8 cellular contexts compared by ENCODE assay signal in genomic region chr17:63826468-63827001, GRCh38. TPM values are rescaled to one million over a fixed set of nuclear protein-coding genes. Genes with fewer than 3 reads are reported as not detected.
DNase-seq lines count a peak whose midpoint lies in the region; ATAC-seq and TF ChIP-seq lines count a peak whose summit lies in the region.

No MANE protein-coding gene starts in this region.

- H3K4me3 Mint-ChIP-seq in activated T-cell treated with anti-CD3 and anti-CD28 coated beads, Interleukin-2, amount 50 U/mL, for 72 hours = peak overlapping the region; percentile 96 to 97

- no peaks in the 10 kb centered on the region for H3K27me3 ChIP-seq in heart right ventricle

- H3K9me3 ChIP-seq in heart right ventricle = no peaks in the 10 kb centered on the region

- peak overlapping the region; percentile 84 to 98 (median 94) for H3K27ac ChIP-seq in heart right ventricle

- 0 to 1% methylated on average over 31 of the region's 31 CpGs for WGBS in heart right ventricle, 2 donors

- H3K27me3 Mint-ChIP-seq in activated T-cell treated with anti-CD3 and anti-CD28 coated beads, Interleukin-2, amount 50 U/mL, for 72 hours (ENCODE audit: low read depth) = no peaks in the 10 kb centered on the region

- no peaks in the 10 kb centered on the region for H3K9me3 Mint-ChIP-seq in activated T-cell treated with anti-CD3 and anti-CD28 coated beads, Interleukin-2, amount 50 U/mL, for 72 hours

- peaks cover 85% of the 10 kb centered on the region for H3K4me1 Mint-ChIP-seq in activated T-cell treated with anti-CD3 and anti-CD28 coated beads, Interleukin-2, amount 50 U/mL, for 72 hours (ENCODE audit: low read depth)

- DNase-seq in D341Med (ENCODE audit: low spot score) (peak; percentile 61), heart right ventricle (no peak), retinal pigment epithelial cell (ENCODE audit: low read depth) (no peak), SHP77 (lab: John Stamatoyannopoulos, UW) (no peak), NCI-H446 treated with DMSO at 0.1 percent for 48 hours (lab: John Stamatoyannopoulos, UW) (no peak)
- DNase-seq in activated T-cell treated with anti-CD3 and anti-CD28 coated beads, Interleukin-2, amount 50 U/mL, for 72 hours = no peak

- H3K4me3 ChIP-seq in heart right ventricle = peak overlapping the region; percentile 69 to 98 (median 86)
- peak overlapping the region; percentile 96 for H3K4me3 ChIP-seq in retinal pigment epithelial cell (ENCODE audit: low read length)

- intact Hi-C loops in heart right ventricle (cut with DNase I) = loop anchor here in 6 of 10 donors (1.0 to 10.0 kb wide), 4 partner anchors 16 to 678 kb away; partner anchors contain the start of genes SMARCD2 (in 3 of the 6), CCDC47 (in 2 of the 6), DDX42 (in 2 of the 6) and CEP95 (in 1 of the 6)

- H3K27ac Mint-ChIP-seq in activated T-cell treated with anti-CD3 and anti-CD28 coated beads, Interleukin-2, amount 50 U/mL, for 72 hours = peak overlapping the region; percentile 98

- H3K36me3 Mint-ChIP-seq in activated T-cell treated with anti-CD3 and anti-CD28 coated beads, Interleukin-2, amount 50 U/mL, for 72 hours (ENCODE audit: insufficient read depth in 2 of 2) = peaks cover 15 to 36% of the 10 kb centered on the region in 2 donors

- H3K36me3 ChIP-seq in heart right ventricle = peaks cover 0 to 76% (median 66%) of the 10 kb centered on the region in 9 donors

- no peak for TF ChIP-seq CTCF in heart right ventricle (IDR thresholded peaks at IDR 0.05)
- TF ChIP-seq CTCF in retinal pigment epithelial cell (conservative IDR thresholded peaks at IDR 0.05; ENCODE audit: low read depth, low read length) = no peak

- peak; percentile 8 for ATAC-seq in HG03066 (IDR thresholded peaks at IDR 0.05; ENCODE audit: low read depth, unreplicated experiment)
- ATAC-seq in activated T-cell treated with anti-CD3 and anti-CD28 coated beads, Interleukin-2, amount 50 U/mL, for 72 hours (replicated peaks in 1 of 2) = peak; percentile 1
- peak in 7 of 8 donors; percentile 0 to 28 (median 4) for ATAC-seq in heart right ventricle
- no peak for ATAC-seq in GM21786 (IDR thresholded peaks at IDR 0.05; ENCODE audit: unreplicated experiment)

- peaks cover 5 to 36% (median 29%) of the 10 kb centered on the region in 9 donors for H3K4me1 ChIP-seq in heart right ventricle

RNA-seq across cellular contexts. Expression of gene PSMC5, which starts 0.7 kb away (rescaled TPM):
- total RNA-seq in activated T-cell treated with anti-CD3 and anti-CD28 coated beads, Interleukin-2, amount 50 U/mL, for 72 hours = 100 to 1,000 TPM; 144 to 161 TPM
- total RNA-seq in heart right ventricle = 100 to 1,000 TPM in 9 of 10 donors, 10 to 100 TPM in 1; 92.9 to 153 (median 119) TPM
- 100 to 1,000 TPM; 161 to 228 TPM for polyA plus RNA-seq in heart right ventricle

RNA-seq across cellular contexts. Expression of gene FTSJ3, which starts 0.9 kb away (rescaled TPM):
- total RNA-seq in activated T-cell treated with anti-CD3 and anti-CD28 coated beads, Interleukin-2, amount 50 U/mL, for 72 hours = 10 to 100 TPM; 36.0 to 42.3 TPM
- total RNA-seq in heart right ventricle = 10 to 100 TPM; 17.5 to 43.0 (median 28.4) TPM
- polyA plus RNA-seq in heart right ventricle = 10 to 100 TPM; 14.0 to 29.9 TPM

RNA-seq across cellular contexts. Expression of gene SMARCD2, which starts 15.9 kb away (rescaled TPM):
- total RNA-seq in activated T-cell treated with anti-CD3 and anti-CD28 coated beads, Interleukin-2, amount 50 U/mL, for 72 hours = 100 to 1,000 TPM; 103 to 121 TPM
- total RNA-seq in heart right ventricle = 10 to 100 TPM; 11.6 to 35.7 (median 17.3) TPM
- 10 to 100 TPM; 23.6 to 31.3 TPM for polyA plus RNA-seq in heart right ventricle

RNA-seq across cellular contexts. Expression of gene CSH2, which starts 46.9 kb away (rescaled TPM):
- total RNA-seq in activated T-cell treated with anti-CD3 and anti-CD28 coated beads, Interleukin-2, amount 50 U/mL, for 72 hours = not detected
- not detected for total RNA-seq in heart right ventricle
- not detected for polyA plus RNA-seq in heart right ventricle

RNA-seq across cellular contexts. Expression of gene DDX42, which starts 52.6 kb away (rescaled TPM):
- 100 to 1,000 TPM; 112 to 114 TPM for total RNA-seq in activated T-cell treated with anti-CD3 and anti-CD28 coated beads, Interleukin-2, amount 50 U/mL, for 72 hours
- total RNA-seq in heart right ventricle = 10 to 100 TPM; 54.8 to 69.9 (median 65.0) TPM
- polyA plus RNA-seq in heart right ventricle = 10 to 100 TPM; 27.7 to 56.4 TPM
